ENCODE assay signal across 12 cellular contexts in genomic region chr10:109915566-109915965, GRCh38. TPM values are rescaled to one million over a fixed set of nuclear protein-coding genes. Genes with fewer than 3 reads are reported as not detected.
DNase-seq lines count a peak whose midpoint lies in the region; ATAC-seq and TF ChIP-seq lines count a peak whose summit lies in the region.
"Had no signal": no experiment of that assay in that cellular context is flagged by ENCODE, and none has a peak within 500 bp of the region (broad histone marks: within the 10 kb centered on the region; RNA-seq: fewer than 3 reads in every experiment).

No MANE protein-coding gene starts in this region.

- POLR2A ChIA-PET in CD4-positive, alpha-beta memory T cell (lab: Charles Lee; ENCODE audit: partially characterized antibody): interaction anchor here (1.4 to 2.2 kb wide), 2 partner anchors 13 to 19 kb away, joined by 5 to 8 read pairs; no protein-coding TSS in a partner anchor

- peak overlapping the region; percentile 29 for H3K27ac ChIP-seq in CD4-positive, alpha-beta memory T cell (ENCODE audit: low read depth, low read length)
- H3K27ac ChIP-seq in HUES48 (ENCODE audit: low read depth, low read length) (peak overlapping the region; percentile 14), right atrium auricular region (no peak overlapping the region)

- H3K4me3 ChIP-seq in CD4-positive, alpha-beta memory T cell (ENCODE audit: low read length in 2 of 2): no peak overlapping the region
- H3K4me3 ChIP-seq in HUES48 (ENCODE audit: low read depth, low read length) (no peak overlapping the region), right atrium auricular region (no peak overlapping the region)

- CTCF ChIA-PET in CD4-positive, alpha-beta memory T cell (lab: Charles Lee; ENCODE audit: partially characterized antibody): interaction anchor here (1.0 to 2.2 kb wide), 2 partner anchors 19 to 31 kb away, joined by 5 to 7 read pairs; no protein-coding TSS in a partner anchor

- H3K36me3 ChIP-seq in CD4-positive, alpha-beta memory T cell (ENCODE audit: insufficient read depth, low read length): no peaks in the 10 kb centered on the region
- H3K36me3 ChIP-seq in HUES48 (ENCODE audit: control insufficient read depth, insufficient read depth, low read length) (peaks cover 10% of the 10 kb centered on the region), right atrium auricular region (peaks cover 20% of the 10 kb centered on the region)

- TF ChIP-seq CTCF in right atrium auricular region (IDR thresholded peaks at IDR 0.05): no peak

- H3K27me3 Mint-ChIP-seq in CD4-positive, alpha-beta memory T cell: no peaks in the 10 kb centered on the region
- H3K27me3 Mint-ChIP-seq in activated naive CD8-positive, alpha-beta T cell treated with anti-CD3 and anti-CD28 coated beads, Interleukin-2, amount 50 U/mL, for 24 hours: no peaks in the 10 kb centered on the region
- no peaks in the 10 kb centered on the region for H3K27me3 Mint-ChIP-seq in natural killer cell treated with Interleukin-12 subunit alpha and Interleukin-12 subunit beta and Interleukin-15 and Interleukin-18, amount 100 ng/mL, for 72 hours

- H3K27ac Mint-ChIP-seq in CD4-positive, alpha-beta memory T cell: peak overlapping the region; percentile 54 to 94 (median 73)
- H3K27ac Mint-ChIP-seq in activated naive CD8-positive, alpha-beta T cell treated with anti-CD3 and anti-CD28 coated beads, Interleukin-2, amount 50 U/mL, for 24 hours: peak overlapping the region; percentile 74
- H3K27ac Mint-ChIP-seq in natural killer cell treated with Interleukin-12 subunit alpha and Interleukin-12 subunit beta and Interleukin-15 and Interleukin-18, amount 100 ng/mL, for 72 hours: peak overlapping the region; percentile 43 to 84

- ATAC-seq in activated naive CD8-positive, alpha-beta T cell treated with anti-CD3 and anti-CD28 coated beads, Interleukin-2, amount 50 U/mL, for 24 hours: no peak
- ATAC-seq in natural killer cell treated with Interleukin-12 subunit alpha and Interleukin-12 subunit beta and Interleukin-15 and Interleukin-18, amount 100 ng/mL, for 72 hours: no peak
- ATAC-seq in HG03378 (IDR thresholded peaks at IDR 0.05; ENCODE audit: unreplicated experiment): no peak

- H3K4me1 Mint-ChIP-seq in CD4-positive, alpha-beta memory T cell: peaks cover 57 to 95% (median 75%) of the 10 kb centered on the region in 4 donors
- H3K4me1 Mint-ChIP-seq in activated naive CD8-positive, alpha-beta T cell treated with anti-CD3 and anti-CD28 coated beads, Interleukin-2, amount 50 U/mL, for 24 hours: peaks cover 96% of the 10 kb centered on the region
- H3K4me1 Mint-ChIP-seq in natural killer cell treated with Interleukin-12 subunit alpha and Interleukin-12 subunit beta and Interleukin-15 and Interleukin-18, amount 100 ng/mL, for 72 hours (ENCODE audit: low read depth in 2 of 2): peaks cover 64 to 78% of the 10 kb centered on the region in 2 donors

- DNase-seq in CD4-positive, alpha-beta memory T cell: no peak
- DNase-seq in activated naive CD8-positive, alpha-beta T cell treated with anti-CD3 and anti-CD28 coated beads, Interleukin-2, amount 50 U/mL, for 24 hours: no peak
- DNase-seq in natural killer cell treated with Interleukin-12 subunit alpha and Interleukin-12 subunit beta and Interleukin-15 and Interleukin-18, amount 100 ng/mL, for 72 hours (ENCODE audit: low spot score): no peak
- no peak for DNase-seq in pons (ENCODE audit: low spot score)
- DNase-seq in SHP77 treated with DMSO at 0.1 percent for 48 hours (lab: John Stamatoyannopoulos, UW): no peak
- DNase-seq in right atrium auricular region (ENCODE audit: low spot score): no peak
- DNase-seq: activated CD4-positive, CD25-positive, alpha-beta regulatory T cell; DMS 273 treated with DMSO at 0.1 percent for 48 hours; hypothalamus; Right ventricle myocardium superior had no signal

- no peaks in the 10 kb centered on the region for H3K27me3 ChIP-seq in CD4-positive, alpha-beta memory T cell (ENCODE audit: insufficient read depth, low read length)
- no peaks in the 10 kb centered on the region for H3K27me3 ChIP-seq in HUES48 (ENCODE audit: control insufficient read depth, insufficient read depth, low read length)
- H3K27me3 ChIP-seq in right atrium auricular region: no peaks in the 10 kb centered on the region

- H3K4me1 ChIP-seq in CD4-positive, alpha-beta memory T cell (ENCODE audit: insufficient read depth, low read length): peaks cover 81% of the 10 kb centered on the region
- H3K4me1 ChIP-seq in HUES48 (ENCODE audit: control insufficient read depth, insufficient read depth, low read length) (peaks cover 25% of the 10 kb centered on the region), right atrium auricular region (peaks cover 0 to 17% of the 10 kb centered on the region in 2 donors)

- intact Hi-C loops in CD4-positive, alpha-beta memory T cell (cut with micrococcal nuclease): loop anchor here (1.0 kb wide), 1 partner anchor 8 kb away; the partner anchor contains the start of gene XPNPEP1

- H3K9me3 ChIP-seq in CD4-positive, alpha-beta memory T cell (ENCODE audit: control insufficient read depth in 1 of 2, low read length in 2 of 2): no peaks in the 10 kb centered on the region
- H3K9me3 ChIP-seq in HUES48 (ENCODE audit: control insufficient read depth, insufficient read depth, low read length) (no peaks in the 10 kb centered on the region), right atrium auricular region (no peaks in the 10 kb centered on the region)

- no peaks in the 10 kb centered on the region for H3K9me3 Mint-ChIP-seq in CD4-positive, alpha-beta memory T cell
- H3K9me3 Mint-ChIP-seq in activated naive CD8-positive, alpha-beta T cell treated with anti-CD3 and anti-CD28 coated beads, Interleukin-2, amount 50 U/mL, for 24 hours: no peaks in the 10 kb centered on the region
- no peaks in the 10 kb centered on the region for H3K9me3 Mint-ChIP-seq in natural killer cell treated with Interleukin-12 subunit alpha and Interleukin-12 subunit beta and Interleukin-15 and Interleukin-18, amount 100 ng/mL, for 72 hours

- no peak overlapping the region for H3K9ac ChIP-seq in HUES48 (ENCODE audit: low read depth, low read length)

- peaks cover 15 to 21% of the 10 kb centered on the region in 2 donors for H3K36me3 Mint-ChIP-seq in CD4-positive, alpha-beta memory T cell
- peaks cover 65% of the 10 kb centered on the region for H3K36me3 Mint-ChIP-seq in activated naive CD8-positive, alpha-beta T cell treated with anti-CD3 and anti-CD28 coated beads, Interleukin-2, amount 50 U/mL, for 24 hours (ENCODE audit: low read depth)
- peaks cover 20% of the 10 kb centered on the region for H3K36me3 Mint-ChIP-seq in natural killer cell treated with Interleukin-12 subunit alpha and Interleukin-12 subunit beta and Interleukin-15 and Interleukin-18, amount 100 ng/mL, for 72 hours

- H3K4me3 Mint-ChIP-seq in CD4-positive, alpha-beta memory T cell: peak overlapping the region in 7 of 8 donors; percentile 29 to 80 (median 74)
- H3K4me3 Mint-ChIP-seq in activated naive CD8-positive, alpha-beta T cell treated with anti-CD3 and anti-CD28 coated beads, Interleukin-2, amount 50 U/mL, for 24 hours: peak overlapping the region; percentile 51
- H3K4me3 Mint-ChIP-seq in natural killer cell treated with Interleukin-12 subunit alpha and Interleukin-12 subunit beta and Interleukin-15 and Interleukin-18, amount 100 ng/mL, for 72 hours: peak overlapping the region; percentile 43

RNA-seq across cellular contexts. Expression of gene XPNPEP1, which starts 7.7 kb away (rescaled TPM):
- total RNA-seq in CD4-positive, alpha-beta memory T cell: 10 to 100 TPM; 59.0 to 63.3 TPM
- polyA plus RNA-seq in CD4-positive, alpha-beta memory T cell: 10 to 100 TPM; 24.7 to 40.0 TPM
- 10 to 100 TPM; 98.8 to 99.9 TPM for total RNA-seq in natural killer cell treated with Interleukin-12 subunit alpha and Interleukin-12 subunit beta and Interleukin-15 and Interleukin-18, amount 100 ng/mL, for 72 hours
- 10 to 100 TPM; 41.2 to 45.2 TPM for total RNA-seq in right atrium auricular region

Comparison
In these comparisons a context has a peak if more than half of its experiments do, and no peak if none do; other contexts are left out.
1. H3K27ac ChIP-seq: peak in CD4-positive, alpha-beta memory T cell (single experiment) and HUES48 (single experiment); none in right atrium auricular region (0 of 2).
2. Peak in every context shown above with its lines, with median percentiles within 50 percentile points of each other: H3K27ac Mint-ChIP-seq and H3K4me3 Mint-ChIP-seq.